Comparison of ENCODE assay signal across 9 cellular contexts in genomic region chr1:24914226-24915069, GRCh38. TPM values are rescaled to one million over a fixed set of nuclear protein-coding genes. Genes with fewer than 3 reads are reported as not detected.
DNase-seq lines count a peak whose midpoint lies in the region; ATAC-seq and TF ChIP-seq lines count a peak whose summit lies in the region.
"Had no signal": no experiment of that assay in that cellular context is flagged by ENCODE, and none has a peak within 500 bp of the region (broad histone marks: within the 10 kb centered on the region; RNA-seq: fewer than 3 reads in every experiment).

No MANE protein-coding gene starts in this region.

- H3K36me3 Mint-ChIP-seq in activated CD4-positive, alpha-beta T cell treated with anti-CD3 and anti-CD28 coated beads, Interleukin-2, amount 10 ng/mL, durations not matched to agents 7 days and 5 days (ENCODE audit: low read depth): peaks cover 68% of the 10 kb centered on the region
- H3K36me3 Mint-ChIP-seq in WTC11: no peaks in the 10 kb centered on the region

- H3K27ac ChIP-seq in hepatocyte (peak overlapping the region; percentile 86), Karpas-422 (ENCODE audit: low read length) (no peak overlapping the region)

- CTCF ChIA-PET in activated CD4-positive, alpha-beta T cell treated with anti-CD3 and anti-CD28 coated beads, Interleukin-2, amount 10 ng/mL, durations not matched to agents 7 days and 5 days (lab: Charles Lee): interaction anchor here (0.9 kb wide), 1 partner anchor 19 kb away, joined by 3 read pairs; no protein-coding TSS in a partner anchor
- CTCF ChIA-PET in WTC11 (lab: Charles Lee): interaction anchor here (1.0 to 2.7 kb wide), 3 partner anchors 7 to 16 kb away, joined by 3 to 10 read pairs (median 5); no protein-coding TSS in a partner anchor

- ATAC-seq in WTC11 (no peak), GM21576 (IDR thresholded peaks at IDR 0.05; ENCODE audit: unreplicated experiment) (no peak)

- H2AFZ ChIP-seq in hepatocyte: no peak overlapping the region
- no peak overlapping the region for H2AFZ ChIP-seq in Karpas-422 (ENCODE audit: low read length)

- H3K9me3 ChIP-seq in hepatocyte (ENCODE audit: low read depth) (no peaks in the 10 kb centered on the region), Karpas-422 (ENCODE audit: low read length) (no peaks in the 10 kb centered on the region)

- no peaks in the 10 kb centered on the region for H3K9me2 ChIP-seq in hepatocyte (replicated peaks; ENCODE audit: insufficient read depth)
- H3K9me2 ChIP-seq in Karpas-422 (replicated peaks; ENCODE audit: insufficient read depth, low read length): no peaks in the 10 kb centered on the region

- POLR2A ChIA-PET in activated CD4-positive, alpha-beta T cell treated with anti-CD3 and anti-CD28 coated beads, Interleukin-2, amount 10 ng/mL, durations not matched to agents 7 days and 5 days (lab: Charles Lee): no interaction called here
- POLR2A ChIA-PET in WTC11 (lab: Charles Lee): no interaction called here

- H4K20me1 ChIP-seq in hepatocyte (ENCODE audit: insufficient read depth, poor library complexity, severe bottlenecking) (no peaks in the 10 kb centered on the region), Karpas-422 (ENCODE audit: insufficient read depth, low read depth, low read length) (peaks cover 9% of the 10 kb centered on the region)

- H3K4me3 ChIP-seq in hepatocyte (no peak overlapping the region), Karpas-422 (ENCODE audit: low read length) (no peak overlapping the region)

- no peaks in the 10 kb centered on the region for H3K27me3 Mint-ChIP-seq in activated CD4-positive, alpha-beta T cell treated with anti-CD3 and anti-CD28 coated beads, Interleukin-2, amount 10 ng/mL, durations not matched to agents 7 days and 5 days
- no peaks in the 10 kb centered on the region for H3K27me3 Mint-ChIP-seq in WTC11 (ENCODE audit: low read depth)

- in situ Hi-C loops in KBM-7 (cut with MboI; ENCODE audit: low pct_unique_long_range_greater_than_20kb, low sequenced_read_pairs): no loop called here

- H3K79me2 ChIP-seq in hepatocyte (no peaks in the 10 kb centered on the region), Karpas-422 (ENCODE audit: low read length) (0 out of 2 replicates have a peak, but pooled peaks cover 4% of the 10 kb centered on the region)

- peaks cover 12% of the 10 kb centered on the region for H3K4me1 ChIP-seq in hepatocyte (ENCODE audit: insufficient read depth)
- H3K4me1 ChIP-seq in Karpas-422 (ENCODE audit: low read length): no peaks in the 10 kb centered on the region

- no peaks in the 10 kb centered on the region for H3K9me3 Mint-ChIP-seq in activated CD4-positive, alpha-beta T cell treated with anti-CD3 and anti-CD28 coated beads, Interleukin-2, amount 10 ng/mL, durations not matched to agents 7 days and 5 days
- H3K9me3 Mint-ChIP-seq in WTC11: no peaks in the 10 kb centered on the region

- H3K27me3 ChIP-seq in hepatocyte: no peaks in the 10 kb centered on the region
- H3K27me3 ChIP-seq in Karpas-422 (ENCODE audit: low read length): no peaks in the 10 kb centered on the region

- TF ChIP-seq CTCF in WTC11 (IDR thresholded peaks at IDR 0.05) (no peak), hepatocyte (IDR thresholded peaks at IDR 0.05; ENCODE audit: poor library complexity) (no peak)

- no peak overlapping the region for H3K9ac ChIP-seq in Karpas-422 (ENCODE audit: low read length)

- no peak for DNase-seq in activated CD4-positive, alpha-beta T cell treated with anti-CD3 and anti-CD28 coated beads, Interleukin-2, amount 10 ng/mL, durations not matched to agents 7 days and 5 days
- DNase-seq in activated CD4-positive, alpha-beta T cell treated with anti-CD3 and anti-CD28 coated beads for 4 hours: no peak
- no peak for DNase-seq in WTC11 (ENCODE audit: low spot score)
- DNase-seq in hepatocyte (ENCODE audit: low spot score): peak; percentile 72
- DNase-seq in smooth muscle cell of the brain vasculature (ENCODE audit: low read depth, low spot score): peak; percentile 63
- DNase-seq in KBM-7: no peak
- no peak for DNase-seq in Karpas-422
- DNase-seq: 8988T had no signal

- 55% methylated on average over 26 of the region's 33 CpGs for WGBS in hepatocyte (ENCODE audit: low lambda C conversion rate, missing lambda C conversion rate)

- no peak overlapping the region for H3K4me3 Mint-ChIP-seq in activated CD4-positive, alpha-beta T cell treated with anti-CD3 and anti-CD28 coated beads, Interleukin-2, amount 10 ng/mL, durations not matched to agents 7 days and 5 days
- no peak overlapping the region for H3K4me3 Mint-ChIP-seq in WTC11

- H3K4me2 ChIP-seq in hepatocyte: peak overlapping the region; percentile 42
- no peak overlapping the region for H3K4me2 ChIP-seq in Karpas-422 (ENCODE audit: low read depth, low read length, poor library complexity, severe bottlenecking)

- H3K27ac Mint-ChIP-seq in activated CD4-positive, alpha-beta T cell treated with anti-CD3 and anti-CD28 coated beads, Interleukin-2, amount 10 ng/mL, durations not matched to agents 7 days and 5 days: peak overlapping the region; percentile 50
- H3K27ac Mint-ChIP-seq in WTC11: peak overlapping the region; percentile 76; the same call in 1 of the 2 replicates

- H3K36me3 ChIP-seq in hepatocyte (replicated peaks; ENCODE audit: insufficient read depth, low read depth) (no peaks in the 10 kb centered on the region), Karpas-422 (ENCODE audit: insufficient read depth, low read length) (peaks cover 5% of the 10 kb centered on the region; the same call in 1 of the 2 replicates)

- peaks cover 45% of the 10 kb centered on the region for H3K4me1 Mint-ChIP-seq in activated CD4-positive, alpha-beta T cell treated with anti-CD3 and anti-CD28 coated beads, Interleukin-2, amount 10 ng/mL, durations not matched to agents 7 days and 5 days
- H3K4me1 Mint-ChIP-seq in WTC11: peaks cover 15% of the 10 kb centered on the region

TF ChIP-seq in WTC11, 78 proteins besides CTCF, POLR2A, EP300 and RAD21:
- TF ChIP-seq FOXK1 (CRISPR knock-in tag; IDR thresholded peaks at IDR 0.05): no peak
- TF ChIP-seq ZNF416 (CRISPR knock-in tag; IDR thresholded peaks at IDR 0.05): no peak
- no peak for TF ChIP-seq SOX15 (CRISPR knock-in tag; IDR thresholded peaks at IDR 0.05)
- no peak for TF ChIP-seq NR3C1 (CRISPR knock-in tag; conservative IDR thresholded peaks at IDR 0.05; ENCODE audit: low read depth)
- no peak for TF ChIP-seq MLX (CRISPR knock-in tag; IDR thresholded peaks at IDR 0.05)
- no peak for TF ChIP-seq ATF6 (CRISPR knock-in tag; IDR thresholded peaks at IDR 0.05)
- no peak for TF ChIP-seq ZNF423 (CRISPR knock-in tag; IDR thresholded peaks at IDR 0.05)
- no peak for TF ChIP-seq ERG (CRISPR knock-in tag; IDR thresholded peaks at IDR 0.05)
TF ChIP-seq in WTC11: peak in this region for 0.

RNA-seq across cellular contexts. Expression of gene RUNX3, which starts 15.6 kb away (rescaled TPM):
- total RNA-seq in activated CD4-positive, alpha-beta T cell treated with anti-CD3 and anti-CD28 coated beads, Interleukin-2, amount 10 ng/mL, durations not matched to agents 7 days and 5 days: 100 to 1,000 TPM; 108 to 125 TPM
- total RNA-seq in WTC11 (2021): 1.5 to 1.8 TPM (median 1.8 TPM) in 3 replicates
- total RNA-seq in hepatocyte: 0.13 and 0.28 TPM in 2 replicates
- 0.16 and 0.67 TPM in 2 replicates for polyA plus RNA-seq in hepatocyte
- 35.2 and 36.6 TPM in 2 replicates for total RNA-seq in Karpas-422 (2014; rRNA removed; shearing (Covaris generic); ENCODE audit: low replicate concordance)

Comparison
In these comparisons a context has a peak if more than half of its experiments do, and no peak if none do; other contexts are left out.
1. DNase-seq: peak in hepatocyte (single experiment) and smooth muscle cell of the brain vasculature (single experiment); none in activated CD4-positive, alpha-beta T cell treated with anti-CD3 and anti-CD28 coated beads, Interleukin-2, amount 10 ng/mL, durations not matched to agents 7 days and 5 days (single experiment), activated CD4-positive, alpha-beta T cell treated with anti-CD3 and anti-CD28 coated beads for 4 hours (0 of 2), WTC11 (single experiment), KBM-7 (single experiment) and Karpas-422 (single experiment).
2. RNA of gene RUNX3, which starts 15.6 kb away (total RNA-seq): 108 to 125 TPM in activated CD4-positive, alpha-beta T cell treated with anti-CD3 and anti-CD28 coated beads, Interleukin-2, amount 10 ng/mL, durations not matched to agents 7 days and 5 days and 35.2 to 36.6 TPM in Karpas-422; 1.5 to 1.8 TPM in WTC11 and 0.13 to 0.28 TPM in hepatocyte; every median in the first group is over 10 times any median in the second.